21 cellular contexts compared by ENCODE assay signal in genomic region chr1:202004711-202005110, GRCh38. TPM values are rescaled to one million over a fixed set of nuclear protein-coding genes. Genes with fewer than 3 reads are reported as not detected.
A peak's percentile ranks its signal among the peaks of the same experiment; 100 is the strongest.
DNase-seq lines count a peak whose midpoint lies in the region; ATAC-seq and TF ChIP-seq lines count a peak whose summit lies in the region.
"Had no signal": no experiment of that assay in that cellular context is flagged by ENCODE, and none has a peak within 500 bp of the region (broad histone marks: within the 10 kb centered on the region; RNA-seq: fewer than 3 reads in every experiment).

No MANE protein-coding gene starts in this region.

- H3K36me3 Mint-ChIP-seq in Caco-2 (ENCODE audit: insufficient read depth, unreplicated experiment) (peaks cover 90% of the 10 kb centered on the region), mesothelial cell of epicardium (peaks cover 49% of the 10 kb centered on the region)

- intact Hi-C loops in Caco-2 (cut with micrococcal nuclease; ENCODE audit: unreplicated experiment): loop anchor here (5.0 kb wide), 1 partner anchor 43 kb away; no protein-coding TSS in a partner anchor
- intact Hi-C loops in spleen (cut with DNase I; ENCODE audit: low total_unique reads): loop anchor here (5.0 kb wide), 2 partner anchors 113 to 133 kb away; no protein-coding TSS in a partner anchor

- H3K9me3 ChIP-seq in Caco-2 (no peaks in the 10 kb centered on the region), spleen (no peaks in the 10 kb centered on the region), Peyer's patch (no peaks in the 10 kb centered on the region)
- H3K9me3 ChIP-seq: A549 had no signal

- no TSS peak for BruUV-seq in Caco-2 (replicated peaks; lab: Mats Ljungman, UMichigan)

- H3K36me3 ChIP-seq in Caco-2 (ENCODE audit: control insufficient read depth, insufficient read depth, low read length) (peaks cover 4% of the 10 kb centered on the region; the same call in 1 of the 2 replicates), spleen (peaks cover 6 to 90% (median 76%) of the 10 kb centered on the region in 6 donors), Peyer's patch (peaks cover 0 to 68% (median 0%) of the 10 kb centered on the region in 3 donors)

- no peak for ATAC-seq in HG02970 (IDR thresholded peaks at IDR 0.05; ENCODE audit: low FRiP score, unreplicated experiment)
- ATAC-seq: A549, Panc1 had no signal

- H3K4me3 ChIP-seq in Caco-2 (ENCODE audit: low read depth, low read length): no peak overlapping the region
- no peak overlapping the region for H3K4me3 ChIP-seq in spleen
- no peak overlapping the region for H3K4me3 ChIP-seq in Peyer's patch
- H3K4me3 ChIP-seq: A549 had no signal

- POLR2A ChIA-PET in Caco-2 (lab: Charles Lee): no interaction called here

- TF ChIP-seq POLR2A in spleen (IDR thresholded peaks at IDR 0.05) (no peak), Peyer's patch (IDR thresholded peaks at IDR 0.05) (no peak)

- H3K4me3 Mint-ChIP-seq in Caco-2 (ENCODE audit: unreplicated experiment) (peak overlapping the region; percentile 37), mesothelial cell of epicardium (no peak overlapping the region)

- peak overlapping the region; percentile 7 for H3K27ac ChIP-seq in angular gyrus (ENCODE audit: low read depth, low read length)
- no peak overlapping the region for H3K27ac ChIP-seq in spleen
- no peak overlapping the region for H3K27ac ChIP-seq in Peyer's patch

- CTCF ChIA-PET in Caco-2 (lab: Charles Lee): interaction anchor here (1.1 kb wide), 1 partner anchor 114 kb away, joined by 3 read pairs; no protein-coding TSS in a partner anchor

- H3K4me1 ChIP-seq in Caco-2 (peaks cover 48% of the 10 kb centered on the region), spleen (peaks cover 0 to 4% (median 0%) of the 10 kb centered on the region in 6 donors), Peyer's patch (peaks cover 0 to 5% (median 0%) of the 10 kb centered on the region in 4 donors)

- no peaks in the 10 kb centered on the region for H3K27me3 ChIP-seq in Caco-2 (replicated peaks; ENCODE audit: control insufficient read depth, insufficient read depth, low read length)
- H3K27me3 ChIP-seq in spleen (replicated peaks in 1 of 7): no peaks in the 10 kb centered on the region
- H3K27me3 ChIP-seq in Peyer's patch: no peaks in the 10 kb centered on the region

- H3K27ac Mint-ChIP-seq in Caco-2 (ENCODE audit: unreplicated experiment) (peak overlapping the region; percentile 83), mesothelial cell of epicardium (peak overlapping the region; percentile 95)

- TF ChIP-seq CTCF in Caco-2 (IDR thresholded peaks at IDR 0.05; ENCODE audit: insufficient read depth in 1 of 2, low read depth in 1 of 2, low read length in 1 of 2, severe bottlenecking in 1 of 2, unreplicated experiment in 1 of 2): no peak
- TF ChIP-seq CTCF in mesothelial cell of epicardium (IDR thresholded peaks at IDR 0.05; ENCODE audit: unreplicated experiment): no peak
- TF ChIP-seq CTCF in spleen (IDR thresholded peaks at IDR 0.05 in 8 of 11, conservative IDR thresholded peaks at IDR 0.05 in 3 of 11): no peak
- no peak for TF ChIP-seq CTCF in Peyer's patch (IDR thresholded peaks at IDR 0.05)

- DNase-seq in Caco-2 (no peak), mesothelial cell of epicardium (ENCODE audit: low spot score in 2 of 2, unreplicated experiment in 2 of 2) (no peak), spleen (peak; percentile 41), Peyer's patch (no peak), HuH-7.5 (ENCODE audit: low spot score) (no peak)
- DNase-seq in activated CD4-positive, alpha-beta T cell treated with anti-CD3 and anti-CD28 coated beads for 48 hours: no peak
- DNase-seq: Calu3, DND-41, GF-D8, H7, Kasumi-1, NCI-H1417, NCI-H2029, NCI-H2171 treated with DMSO at 0.1 percent for 48 hours, NCI-H510A, NCI-H82, SHP77 had no signal

- H3K4me1 Mint-ChIP-seq in Caco-2 (ENCODE audit: low read depth, unreplicated experiment) (peaks cover 38% of the 10 kb centered on the region), mesothelial cell of epicardium (peaks cover 50% of the 10 kb centered on the region)

- WGBS in spleen, 5 donors: 85 to 93% (median 88%) methylated on average over 9 of the region's 9 CpGs

- H3K27me3 Mint-ChIP-seq in Caco-2 (ENCODE audit: insufficient read depth, unreplicated experiment) (no peaks in the 10 kb centered on the region), mesothelial cell of epicardium (ENCODE audit: low read depth) (no peaks in the 10 kb centered on the region)

- no peaks in the 10 kb centered on the region for H3K9me3 Mint-ChIP-seq in Caco-2 (ENCODE audit: unreplicated experiment)
- H3K9me3 Mint-ChIP-seq in mesothelial cell of epicardium: no peaks in the 10 kb centered on the region

RNA-seq across cellular contexts. Expression of gene ELF3, which starts 5.7 kb away (rescaled TPM):
- total RNA-seq in Caco-2 (2022) (116 and 126 TPM in 2 replicates), mesothelial cell of epicardium (111 to 112 TPM (median 112 TPM) in 3 replicates), spleen (1 to 10 TPM in 4 of 7 donors, under 1 TPM in 3; 0.43 to 2.9 (median 1.2) TPM), Peyer's patch (100 to 1,000 TPM; 497 to 741 (median 654) TPM)
- polyA plus RNA-seq in spleen: 1 to 10 TPM in 1 of 3 donors, under 1 TPM in 2; 0.24 to 3.4 (median 0.96) TPM

RNA-seq across cellular contexts. Expression of gene RNPEP, which starts 22.3 kb away (rescaled TPM):
- 75.9 and 83.0 TPM in 2 replicates for total RNA-seq in Caco-2 (2022)
- total RNA-seq in mesothelial cell of epicardium: 76.6 to 84.3 TPM (median 79.3 TPM) in 3 replicates
- total RNA-seq in spleen: 10 to 100 TPM; 44.6 to 69.0 (median 62.6) TPM
- 10 to 100 TPM; 24.8 to 46.2 (median 42.0) TPM for polyA plus RNA-seq in spleen
- total RNA-seq in Peyer's patch: 100 to 1,000 TPM; 165 to 257 (median 204) TPM

RNA-seq across cellular contexts. Expression of gene TIMM17A, which starts 49.4 kb away (rescaled TPM):
- 63.7 and 64.1 TPM in 2 replicates for total RNA-seq in Caco-2 (2022)
- 42.6 to 46.5 TPM (median 46.3 TPM) in 3 replicates for total RNA-seq in mesothelial cell of epicardium
- total RNA-seq in spleen: 10 to 100 TPM; 20.8 to 31.7 (median 28.1) TPM
- polyA plus RNA-seq in spleen: 10 to 100 TPM; 30.1 to 38.3 (median 30.6) TPM
- total RNA-seq in Peyer's patch: 10 to 100 TPM; 20.6 to 31.0 (median 21.6) TPM

RNA-seq across cellular contexts. Expression of gene LMOD1, which starts 58.4 kb away (rescaled TPM):
- total RNA-seq in Caco-2 (2022): 0.11 TPM in 1 of 2 replicates, not detected in the other
- total RNA-seq in mesothelial cell of epicardium: 4.8 to 5.6 TPM (median 5.4 TPM) in 3 replicates
- total RNA-seq in spleen: 10 to 100 TPM; 10.2 to 21.0 (median 12.5) TPM
- 10 to 100 TPM in 1 of 3 donors, 1 to 10 TPM in 2; 4.2 to 11.5 (median 7.6) TPM for polyA plus RNA-seq in spleen
- 10 to 100 TPM in 3 of 4 donors, 1 to 10 TPM in 1; 10.0 to 70.1 (median 32.6) TPM for total RNA-seq in Peyer's patch
- total RNA-seq: Calu3 had no signal
- polyA plus RNA-seq: A549 had no signal

Comparison
In these comparisons a context has a peak if more than half of its experiments do, and no peak if none do; other contexts are left out.
1. RNA of gene ELF3, which starts 5.7 kb away (total RNA-seq): 497 to 741 TPM in Peyer's patch, 116 to 126 TPM in Caco-2 and 111 to 112 TPM in mesothelial cell of epicardium; 0.43 to 2.9 TPM in spleen; every median in the first group is over 10 times any median in the second.